Comparison of ENCODE assay signal across 8 cellular contexts in genomic region chr12:117850048-117850447, GRCh38.
A peak's percentile ranks its signal among the peaks of the same experiment; 100 is the strongest.
DNase-seq lines count a peak whose midpoint lies in the region; ATAC-seq and TF ChIP-seq lines count a peak whose summit lies in the region.

No MANE protein-coding gene starts in this region.

- peak; percentile 71 for DNase-seq in AG08395 (ENCODE audit: low spot score)
- peak; percentile 78 for DNase-seq in GM03348 (ENCODE audit: low spot score)
- peak; percentile 18 for DNase-seq in NCI-H128 (lab: John Stamatoyannopoulos, UW; ENCODE audit: unreplicated experiment)
- DNase-seq in astrocyte of the spinal cord (ENCODE audit: low read depth, low spot score) = peak; percentile 47
- DNase-seq in left kidney (ENCODE audit: low read depth, low spot score) = peak; percentile 82
- no peak for DNase-seq in activated gamma-delta T cell treated with Interleukin-2 at 50 U/mL for 16 hours

- no peak for ATAC-seq in GM21526 (IDR thresholded peaks at IDR 0.05; ENCODE audit: low FRiP score, unreplicated experiment)
- no peak for ATAC-seq in GM21737 (IDR thresholded peaks at IDR 0.05; ENCODE audit: unreplicated experiment)

- no peak overlapping the region for H3K4me3 ChIP-seq in astrocyte of the spinal cord (ENCODE audit: low read depth, low read length)

- TF ChIP-seq CTCF in astrocyte of the spinal cord (IDR thresholded peaks at IDR 0.05; ENCODE audit: low read depth, low read length) = peak; percentile 93

- in situ Hi-C loops in astrocyte of the spinal cord (cut with HindIII; ENCODE audit: low sequenced_read_pairs) = no loop called here
